In the genomic region with DNA sequence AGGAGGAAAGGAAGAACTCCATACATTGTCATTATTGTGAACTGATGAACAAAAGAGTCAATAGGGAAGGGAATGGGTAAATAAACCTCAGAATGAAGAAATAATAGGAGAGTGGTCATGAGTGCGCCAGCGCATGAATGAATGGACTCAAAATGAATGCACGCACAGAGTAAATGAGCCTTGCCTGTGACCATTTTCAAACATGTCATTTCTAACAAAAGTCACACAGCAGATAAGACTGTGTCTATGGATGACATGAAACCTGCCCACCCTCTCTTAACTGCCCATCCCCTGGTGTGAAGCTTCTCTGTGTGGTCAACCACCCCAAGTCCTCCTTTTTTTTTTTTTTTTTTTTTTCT, we compare ENCODE assay signal across 8 cellular contexts.
DNase-seq lines count a peak whose midpoint lies in the region; ATAC-seq and TF ChIP-seq lines count a peak whose summit lies in the region.

No MANE protein-coding gene starts in this region.

- H3K4me3 ChIP-seq in CD4-positive, CD25-positive, alpha-beta regulatory T cell (ENCODE audit: low read depth, low read length) = peak overlapping the region; percentile 76
- H3K4me3 ChIP-seq in fibroblast of lung (replicated peaks in 1 of 4; ENCODE audit: control extremely low read depth in 1 of 4, insufficient read depth in 1 of 4, low read depth in 3 of 4, low read length in 4 of 4) (no peak overlapping the region), MG63 (no peak overlapping the region), GM23248 (no peak overlapping the region)

- no peaks in the 10 kb centered on the region for H3K79me2 ChIP-seq in fibroblast of lung (ENCODE audit: control insufficient read depth, insufficient read depth, low read length)
- H3K79me2 ChIP-seq in GM23248 (ENCODE audit: insufficient read depth) = no peaks in the 10 kb centered on the region

- no peaks in the 10 kb centered on the region for H4K20me1 ChIP-seq in fibroblast of lung (ENCODE audit: control insufficient read depth, extremely low read depth, insufficient read depth, low read length)
- no peaks in the 10 kb centered on the region for H4K20me1 ChIP-seq in GM23248 (ENCODE audit: insufficient read depth)

- H3K4me2 ChIP-seq in fibroblast of lung (ENCODE audit: extremely low read depth, insufficient read depth, low read length) = peak overlapping the region; percentile 94
- no peak overlapping the region for H3K4me2 ChIP-seq in GM23248 (ENCODE audit: unreplicated experiment)

- no peaks in the 10 kb centered on the region for H3K9me2 ChIP-seq in GM23248 (ENCODE audit: insufficient read depth)

- WGBS in GM23248 (ENCODE audit: low coverage in 1 of 2, low lambda C conversion rate in 2 of 2, missing lambda C conversion rate in 2 of 2), 2 experiments = 2 to 6% methylated on average over 3 of the region's 3 CpGs

- H3K9me3 ChIP-seq in CD4-positive, CD25-positive, alpha-beta regulatory T cell (ENCODE audit: control insufficient read depth in 2 of 2, low read length in 2 of 2) = no peaks in the 10 kb centered on the region
- no peaks in the 10 kb centered on the region for H3K9me3 ChIP-seq in fibroblast of lung (ENCODE audit: control insufficient read depth, insufficient read depth, low read depth, low read length)
- H3K9me3 ChIP-seq in MG63 = no peaks in the 10 kb centered on the region
- no peaks in the 10 kb centered on the region for H3K9me3 ChIP-seq in GM23248 (ENCODE audit: low read depth)

- H3F3A ChIP-seq in GM23248 (ENCODE audit: insufficient read depth) = no peaks in the 10 kb centered on the region

- H3K4me1 ChIP-seq in CD4-positive, CD25-positive, alpha-beta regulatory T cell (ENCODE audit: control insufficient read depth, insufficient read depth, low read length, poor library complexity, severe bottlenecking) = peaks cover 5% of the 10 kb centered on the region
- H3K4me1 ChIP-seq in fibroblast of lung (ENCODE audit: control insufficient read depth, extremely low read depth, insufficient read depth, low read length) = peaks cover 3% of the 10 kb centered on the region
- H3K4me1 ChIP-seq in GM23248 (ENCODE audit: insufficient read depth) = peaks cover 5% of the 10 kb centered on the region; the same call in 1 of the 2 replicates

- peaks cover 10% of the 10 kb centered on the region for H3K27me3 Mint-ChIP-seq in CD4-positive, CD25-positive, alpha-beta regulatory T cell

- in situ Hi-C loops in GM23248 (cut with MboI) = no loop called here

- H3K9ac ChIP-seq in fibroblast of lung (ENCODE audit: insufficient read depth, low read length) (no peak overlapping the region), GM23248 (no peak overlapping the region)

- DNase-seq in CD4-positive, CD25-positive, alpha-beta regulatory T cell = no peak
- DNase-seq in fibroblast of lung (ENCODE audit: low read depth in 2 of 2) (no peak), MG63 (no peak), GM10266 (ENCODE audit: extremely low spot score) (no peak), GM23248 (no peak), anterior cingulate cortex (lab: John Stamatoyannopoulos, UW) (no peak)

- no peaks in the 10 kb centered on the region for H3K9me3 Mint-ChIP-seq in CD4-positive, CD25-positive, alpha-beta regulatory T cell

- H3K36me3 ChIP-seq in CD4-positive, CD25-positive, alpha-beta regulatory T cell (ENCODE audit: control insufficient read depth, insufficient read depth, low read length) = no peaks in the 10 kb centered on the region
- H3K36me3 ChIP-seq in fibroblast of lung (ENCODE audit: control insufficient read depth, insufficient read depth, low read length) (no peaks in the 10 kb centered on the region), MG63 (no peaks in the 10 kb centered on the region), GM23248 (ENCODE audit: low read depth) (no peaks in the 10 kb centered on the region)

- no peak for TF ChIP-seq CTCF in fibroblast of lung (conservative IDR thresholded peaks at IDR 0.05 in 1 of 2, IDR thresholded peaks at IDR 0.05 in 1 of 2; ENCODE audit: low read depth in 1 of 2, low read length in 2 of 2)
- no peak for TF ChIP-seq CTCF in GM10266 (IDR thresholded peaks at IDR 0.05; ENCODE audit: control insufficient read depth, insufficient read depth, low read depth, missing control alignments)

- H3K27ac Mint-ChIP-seq in CD4-positive, CD25-positive, alpha-beta regulatory T cell = peak overlapping the region; percentile 72 to 95 (median 88)

- H3K27ac ChIP-seq in CD4-positive, CD25-positive, alpha-beta regulatory T cell (ENCODE audit: insufficient read depth, low read length, poor library complexity, severe bottlenecking) = no peak overlapping the region
- H3K27ac ChIP-seq in fibroblast of lung (ENCODE audit: insufficient read depth, low read length) (no peak overlapping the region), GM23248 (no peak overlapping the region)

- H3K4me1 Mint-ChIP-seq in CD4-positive, CD25-positive, alpha-beta regulatory T cell = peaks cover 0 to 18% (median 6%) of the 10 kb centered on the region in 4 donors

- no peaks in the 10 kb centered on the region for H3K27me3 ChIP-seq in CD4-positive, CD25-positive, alpha-beta regulatory T cell (ENCODE audit: control insufficient read depth, insufficient read depth, low read length)
- H3K27me3 ChIP-seq in fibroblast of lung (ENCODE audit: control insufficient read depth, insufficient read depth, low read length) = peaks cover 5% of the 10 kb centered on the region
- H3K27me3 ChIP-seq in MG63 = no peaks in the 10 kb centered on the region
- H3K27me3 ChIP-seq in GM23248 (replicated peaks; ENCODE audit: insufficient read depth) = peaks cover 10% of the 10 kb centered on the region; the same call in 1 of the 2 replicates

- peak overlapping the region; percentile 78 to 95 (median 90) for H3K4me3 Mint-ChIP-seq in CD4-positive, CD25-positive, alpha-beta regulatory T cell

- H3K36me3 Mint-ChIP-seq in CD4-positive, CD25-positive, alpha-beta regulatory T cell = no peaks in the 10 kb centered on the region

- ATAC-seq in CD4-positive, CD25-positive, alpha-beta regulatory T cell (ENCODE audit: low read depth in 2 of 2) = no peak
- ATAC-seq in GM19463 (IDR thresholded peaks at IDR 0.05; ENCODE audit: unreplicated experiment) (peak; percentile 2), HG03558 (IDR thresholded peaks at IDR 0.05; ENCODE audit: extremely low read depth, unreplicated experiment) (peak; percentile 17)

- H2AFZ ChIP-seq in fibroblast of lung (ENCODE audit: low read length) (no peak overlapping the region), GM23248 (no peak overlapping the region; the same call in 1 of the 2 replicates)

Comparison
In these comparisons a context has a peak if more than half of its experiments do, and no peak if none do; other contexts are left out.
1. ATAC-seq: peak in GM19463 (single experiment) and HG03558 (single experiment); none in CD4-positive, CD25-positive, alpha-beta regulatory T cell (0 of 2).